ENCODE assay signal across 15 cellular contexts in the genomic region with DNA sequence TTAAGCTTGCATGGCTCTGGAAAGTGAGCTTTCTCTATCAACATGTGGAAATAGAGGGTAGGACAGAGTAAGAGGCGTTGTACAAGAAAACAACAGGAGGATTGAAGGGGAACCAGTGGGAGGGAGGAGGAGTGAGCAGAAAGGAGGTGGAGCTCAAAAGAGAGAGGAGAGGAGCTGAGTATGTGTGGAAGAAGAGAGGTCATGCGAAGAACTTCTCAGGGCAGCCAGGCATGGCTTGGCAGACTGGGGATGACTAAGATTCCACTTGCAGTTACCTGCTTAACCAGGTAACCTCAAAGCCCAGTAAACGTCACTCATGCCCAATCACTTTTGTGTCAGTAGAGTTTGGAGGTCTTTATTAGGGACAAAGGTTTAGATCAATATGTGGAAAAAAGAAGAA.
"Had no signal": no experiment of that assay in that cellular context is flagged by ENCODE, and none has a peak within 500 bp of the region (broad histone marks: within the 10 kb centered on the region; RNA-seq: fewer than 3 reads in every experiment).

No MANE protein-coding gene starts in this region.

- H3K27ac ChIP-seq: adrenal gland, coronary artery, foreskin keratinocyte, tibial nerve, vagina had no signal

- H3K9me3 ChIP-seq: adrenal gland, vagina had no signal

- DNase-seq: activated CD4-positive, CD25-positive, alpha-beta regulatory T cell; activated naive CD4-positive, alpha-beta T cell treated with anti-CD3 and anti-CD28 coated beads, Interleukin-2, amount 10 ng/mL, durations not matched to agents 7 days and 5 days; adrenal gland; central memory CD4-positive, alpha-beta T cell; effector CD4-positive, alpha-beta T cell; head of caudate nucleus; left colon; stimulated activated CD4-positive, alpha-beta T cell treated with anti-CD3 and anti-CD28 coated beads, Interleukin-12 subunit alpha, Interleukin-12 subunit beta, amount 100 ng/mL, for 4 hours; stimulated activated CD4-positive, alpha-beta T cell treated with anti-CD3 and anti-CD28 coated beads, Interleukin-2, amount 100 ng/mL, for 24 hours; T-helper 2 cell had no signal

- H3K27me3 ChIP-seq: adrenal gland, foreskin keratinocyte, tibial nerve, vagina had no signal

- H3K4me1 ChIP-seq: adrenal gland, foreskin keratinocyte, tibial nerve, vagina had no signal

- H3K36me3 ChIP-seq: adrenal gland, tibial nerve, vagina had no signal

- FAIRE-seq: TTC549 had no signal

- H3K4me3 ChIP-seq: adrenal gland, coronary artery, tibial nerve, vagina had no signal

- ATAC-seq: foreskin keratinocyte, left colon had no signal
